In genomic region chr5:60382761-60383160, GRCh38 we compare ENCODE assay signal across 8 cellular contexts.
DNase-seq lines count a peak whose midpoint lies in the region; ATAC-seq and TF ChIP-seq lines count a peak whose summit lies in the region.

No MANE protein-coding gene starts in this region.

- intact Hi-C loops in thyroid gland (cut with DNase I): no loop called here

- H3K4me1 ChIP-seq in fibroblast of lung (ENCODE audit: control insufficient read depth, extremely low read depth, insufficient read depth, low read length): no peaks in the 10 kb centered on the region
- peaks cover 9 to 12% of the 10 kb centered on the region in 2 donors for H3K4me1 ChIP-seq in thyroid gland

- no peak overlapping the region for H3K27ac ChIP-seq in fibroblast of lung (ENCODE audit: insufficient read depth, low read length)
- no peak overlapping the region for H3K27ac ChIP-seq in thyroid gland

- no peak for TF ChIP-seq POLR2A in thyroid gland (IDR thresholded peaks at IDR 0.05)

- H3K27me3 ChIP-seq in fibroblast of lung (ENCODE audit: control insufficient read depth, insufficient read depth, low read length): no peaks in the 10 kb centered on the region
- H3K27me3 ChIP-seq in thyroid gland: no peaks in the 10 kb centered on the region

- no peaks in the 10 kb centered on the region for H4K20me1 ChIP-seq in fibroblast of lung (ENCODE audit: control insufficient read depth, extremely low read depth, insufficient read depth, low read length)

- peak; percentile 51 for ATAC-seq in GM18909 (IDR thresholded peaks at IDR 0.05; ENCODE audit: poor library complexity, unreplicated experiment)
- no peak for ATAC-seq in HG03097 (IDR thresholded peaks at IDR 0.05; ENCODE audit: low FRiP score, unreplicated experiment)

- no peaks in the 10 kb centered on the region for H3K36me3 ChIP-seq in fibroblast of lung (ENCODE audit: control insufficient read depth, insufficient read depth, low read length)
- no peaks in the 10 kb centered on the region for H3K36me3 ChIP-seq in thyroid gland

- DNase-seq in AG20443 (ENCODE audit: low spot score): peak; percentile 18
- peak; percentile 87 to 89 for DNase-seq in NOMO-1 (lab: John Stamatoyannopoulos, UW; ENCODE audit: unreplicated experiment in 2 of 2)
- DNase-seq in fibroblast of lung (ENCODE audit: low read depth in 2 of 2): peak; percentile 23 to 52
- DNase-seq in thyroid gland: peak in 1 of 2 donors; percentile 19
- DNase-seq in activated CD4-positive, alpha-beta T cell treated with anti-CD3 and anti-CD28 coated beads for 48 hours: no peak
- DNase-seq in SHP77 treated with DMSO at 0.1 percent for 48 hours (lab: John Stamatoyannopoulos, UW): no peak

- H3K4me3 ChIP-seq in fibroblast of lung (replicated peaks in 1 of 4; ENCODE audit: control extremely low read depth in 1 of 4, insufficient read depth in 1 of 4, low read depth in 3 of 4, low read length in 4 of 4) (no peak overlapping the region), thyroid gland (replicated peaks in 1 of 3) (no peak overlapping the region)

- 40 to 56% methylated on average over 2 of the region's 2 CpGs for WGBS in thyroid gland, 2 donors

- H3K9me3 ChIP-seq in fibroblast of lung (ENCODE audit: control insufficient read depth, insufficient read depth, low read depth, low read length) (no peaks in the 10 kb centered on the region), thyroid gland (no peaks in the 10 kb centered on the region)

- no peak overlapping the region for H3K4me2 ChIP-seq in fibroblast of lung (ENCODE audit: extremely low read depth, insufficient read depth, low read length)

- H3K9ac ChIP-seq in fibroblast of lung (ENCODE audit: insufficient read depth, low read length): no peak overlapping the region

- no peaks in the 10 kb centered on the region for H3K79me2 ChIP-seq in fibroblast of lung (ENCODE audit: control insufficient read depth, insufficient read depth, low read length)

- H2AFZ ChIP-seq in fibroblast of lung (ENCODE audit: low read length): no peak overlapping the region

- TF ChIP-seq CTCF in fibroblast of lung (conservative IDR thresholded peaks at IDR 0.05 in 1 of 2, IDR thresholded peaks at IDR 0.05 in 1 of 2; ENCODE audit: low read depth in 1 of 2, low read length in 2 of 2): peak; percentile 39 to 45
- TF ChIP-seq CTCF in thyroid gland (IDR thresholded peaks at IDR 0.05): peak in 5 of 6 experiments; percentile 11 to 67 (median 49)

Comparison
In these comparisons a context has a peak if more than half of its experiments do, and no peak if none do; other contexts are left out.
1. DNase-seq: peak in AG20443 (single experiment), NOMO-1 (2 of 2) and fibroblast of lung (2 of 2); none in activated CD4-positive, alpha-beta T cell treated with anti-CD3 and anti-CD28 coated beads for 48 hours (single experiment) and SHP77 treated with DMSO at 0.1 percent for 48 hours (single experiment).